In the genomic region with DNA sequence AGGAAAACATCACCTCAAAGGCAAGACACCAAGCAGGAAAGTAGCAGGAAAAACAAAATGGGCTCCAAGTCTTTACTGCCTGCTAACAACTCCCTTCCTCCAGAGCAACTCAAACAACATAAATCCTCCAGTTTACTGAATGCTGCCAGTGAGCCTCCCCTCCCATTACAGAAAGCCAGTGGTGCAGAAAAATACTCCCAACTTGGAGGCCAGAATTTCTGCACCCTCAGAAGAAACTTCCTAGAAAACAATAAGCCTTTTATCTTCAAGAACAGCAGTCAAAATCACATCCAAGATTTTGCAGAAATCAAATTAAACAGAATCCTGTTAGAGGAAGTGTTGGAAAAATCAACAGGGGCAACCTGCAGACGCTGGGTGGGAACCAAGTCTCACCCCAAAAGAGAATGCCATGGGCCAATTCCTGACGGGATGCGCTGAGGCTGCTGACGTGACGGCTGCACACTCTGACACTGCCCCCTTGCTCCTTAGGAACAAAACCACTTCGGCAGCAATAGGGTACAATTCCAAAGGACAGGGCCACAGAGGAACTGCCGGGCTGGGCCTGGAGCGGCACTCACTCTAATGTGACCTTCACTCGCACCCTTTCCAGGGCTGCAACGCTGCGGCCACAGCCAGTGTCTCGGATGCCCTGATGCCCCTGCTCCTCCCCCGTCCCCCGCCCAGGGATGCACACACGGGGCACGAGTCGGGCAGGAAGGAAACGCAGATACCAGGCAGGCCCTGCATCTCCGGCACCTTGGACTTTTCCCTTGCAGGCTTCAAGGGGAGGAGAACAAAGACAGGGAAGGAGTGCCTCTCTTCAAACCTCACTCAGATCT, we compare ENCODE assay signal across 13 cellular contexts. TPM values are rescaled to one million over a fixed set of nuclear protein-coding genes. Genes with fewer than 3 reads are reported as not detected.
A peak's percentile ranks its signal among the peaks of the same experiment; 100 is the strongest.
DNase-seq lines count a peak whose midpoint lies in the region; ATAC-seq and TF ChIP-seq lines count a peak whose summit lies in the region.
"Had no signal": no experiment of that assay in that cellular context is flagged by ENCODE, and none has a peak within 500 bp of the region (broad histone marks: within the 10 kb centered on the region; RNA-seq: fewer than 3 reads in every experiment).

No MANE protein-coding gene starts in this region.

- H3K9me3 ChIP-seq in adrenal gland (replicated peaks in 1 of 3), result no peaks in the 10 kb centered on the region
- H3K9me3 ChIP-seq: HAP-1, heart left ventricle had no signal

- H3K27ac Mint-ChIP-seq in brain, result peak overlapping the region; percentile 75 to 94 (median 87)
- H3K27ac Mint-ChIP-seq: activated CD4-positive, alpha-beta memory T cell treated with anti-CD3 and anti-CD28 coated beads for 36 hours had no signal

- DNase-seq in ELF-1 (ENCODE audit: low read depth, low spot score), result peak; percentile 58
- no peak for DNase-seq in sciatic nerve (ENCODE audit: low spot score)
- no peak for DNase-seq in retina
- DNase-seq in adrenal gland, result no peak
- DNase-seq: activated CD4-positive, alpha-beta memory T cell treated with anti-CD3 and anti-CD28 coated beads for 36 hours had no signal

- no peak overlapping the region for H3K4me3 ChIP-seq in adrenal gland
- H3K4me3 ChIP-seq: HAP-1 had no signal

- H3K9me3 Mint-ChIP-seq in brain, result no peaks in the 10 kb centered on the region
- H3K9me3 Mint-ChIP-seq: activated CD4-positive, alpha-beta memory T cell treated with anti-CD3 and anti-CD28 coated beads for 36 hours; activated naive CD4-positive, alpha-beta T cell treated with anti-CD3 and anti-CD28 coated beads, Interleukin-2, amount 50 U/mL, for 72 hours had no signal

- H3K27me3 Mint-ChIP-seq in brain, result peaks cover 4% of the 10 kb centered on the region
- H3K27me3 Mint-ChIP-seq: activated CD4-positive, alpha-beta memory T cell treated with anti-CD3 and anti-CD28 coated beads for 36 hours had no signal

- peak overlapping the region; percentile 89 to 93 (median 90) for H3K4me3 Mint-ChIP-seq in brain

- peaks cover 8% of the 10 kb centered on the region for H3K36me3 Mint-ChIP-seq in brain
- H3K36me3 Mint-ChIP-seq: activated naive CD4-positive, alpha-beta T cell treated with anti-CD3 and anti-CD28 coated beads, Interleukin-2, amount 50 U/mL, for 72 hours had no signal

- WGBS in adrenal gland, 4 donors, result 42 to 64% (median 51%) methylated on average over 7 to 19 of the region's 19 CpGs

- peaks cover 64% of the 10 kb centered on the region for H3K4me1 Mint-ChIP-seq in brain

- intact Hi-C loops in sciatic nerve (cut with DNase I) (no loop called here), adrenal gland (cut with DNase I) (loop anchor here in 1 of 2 donors (5.0 kb wide), 1 partner anchor 43 kb away; the partner anchor contains the start of gene INPP5K)

- ATAC-seq in sciatic nerve (peak; percentile 1), HG03175 (IDR thresholded peaks at IDR 0.05; ENCODE audit: unreplicated experiment) (no peak), GM21825 (IDR thresholded peaks at IDR 0.05; ENCODE audit: unreplicated experiment) (no peak)
- ATAC-seq: activated naive CD4-positive, alpha-beta T cell treated with anti-CD3 and anti-CD28 coated beads, Interleukin-2, amount 50 U/mL, for 72 hours; heart left ventricle; Panc1 had no signal

- peak overlapping the region; percentile 42 for H3K27ac ChIP-seq in layer of hippocampus (ENCODE audit: low read depth, low read length)
- peak overlapping the region in 1 of 5 donors; percentile 99 for H3K27ac ChIP-seq in adrenal gland
- H3K27ac ChIP-seq: heart left ventricle had no signal

- H3K27me3 ChIP-seq in layer of hippocampus (ENCODE audit: control insufficient read depth, insufficient read depth, low read length), result no peaks in the 10 kb centered on the region
- no peaks in the 10 kb centered on the region for H3K27me3 ChIP-seq in adrenal gland
- H3K27me3 ChIP-seq: heart left ventricle had no signal

- peaks cover 11 to 45% of the 10 kb centered on the region in 2 donors for H3K4me1 ChIP-seq in adrenal gland (replicated peaks in 1 of 2)

- no peaks in the 10 kb centered on the region for H3K36me3 ChIP-seq in adrenal gland (replicated peaks in 1 of 2)

- TF ChIP-seq CTCF in brain (conservative IDR thresholded peaks at IDR 0.05), result no peak
- no peak for TF ChIP-seq CTCF in adrenal gland (IDR thresholded peaks at IDR 0.05)

- TF ChIP-seq POLR2A in adrenal gland (IDR thresholded peaks at IDR 0.05), result no peak

RNA-seq across cellular contexts. Expression of gene PITPNA, which starts 2.6 kb away (rescaled TPM):
- 61.6 TPM for polyA plus RNA-seq in brain (ENCODE audit: insufficient read depth, low read depth, low replicate concordance)
- 83.6 TPM for total RNA-seq in sciatic nerve
- total RNA-seq in adrenal gland, result 100 to 1,000 TPM in 1 of 8 donors, 10 to 100 TPM in 7; 32.1 to 107 (median 54.3) TPM
- 100 to 1,000 TPM in 1 of 3 donors, 10 to 100 TPM in 2; 16.4 to 157 (median 17.8) TPM for polyA plus RNA-seq in adrenal gland

RNA-seq across cellular contexts. Expression of gene INPP5K, which starts 43.5 kb away (rescaled TPM):
- 50.0 TPM for polyA plus RNA-seq in brain (ENCODE audit: insufficient read depth, low read depth, low replicate concordance)
- 46.5 TPM for total RNA-seq in sciatic nerve
- total RNA-seq in adrenal gland, result 10 to 100 TPM; 22.3 to 91.6 (median 39.9) TPM
- polyA plus RNA-seq in adrenal gland, result 10 to 100 TPM; 22.6 to 41.1 (median 34.0) TPM
